In the genomic region with DNA sequence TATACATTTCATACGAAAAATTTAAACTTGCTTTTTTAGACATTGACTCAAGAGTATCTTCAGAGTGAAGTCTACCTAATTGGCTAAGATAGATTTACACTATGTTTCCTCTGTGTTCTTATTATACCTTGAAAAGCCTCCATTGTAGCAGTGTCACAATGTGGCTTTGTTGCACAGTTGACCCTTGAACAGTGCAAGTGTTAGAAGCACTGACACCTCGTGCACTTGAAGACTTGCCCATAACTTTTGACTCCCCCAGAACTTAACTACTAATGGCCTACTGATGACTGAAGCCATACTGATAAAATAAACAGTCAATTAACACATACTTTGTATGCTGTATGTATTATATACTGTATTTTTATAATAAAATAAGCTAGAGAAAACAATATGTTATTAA, we compare ENCODE assay signal across 1 cellular context.
TF ChIP-seq lines count a peak whose summit lies in the region.

No MANE protein-coding gene starts in this region.

TF ChIP-seq in IMR-90, 13 proteins besides CTCF, POLR2A, EP300 and RAD21 (continued from another document):
- TF ChIP-seq, protein P1, sequence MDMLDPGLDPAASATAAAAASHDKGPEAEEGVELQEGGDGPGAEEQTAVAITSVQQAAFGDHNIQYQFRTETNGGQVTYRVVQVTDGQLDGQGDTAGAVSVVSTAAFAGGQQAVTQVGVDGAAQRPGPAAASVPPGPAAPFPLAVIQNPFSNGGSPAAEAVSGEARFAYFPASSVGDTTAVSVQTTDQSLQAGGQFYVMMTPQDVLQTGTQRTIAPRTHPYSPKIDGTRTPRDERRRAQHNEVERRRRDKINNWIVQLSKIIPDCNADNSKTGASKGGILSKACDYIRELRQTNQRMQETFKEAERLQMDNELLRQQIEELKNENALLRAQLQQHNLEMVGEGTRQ (IDR thresholded peaks at IDR 0.05; ENCODE audit: low read depth, low read length): no peak
- TF ChIP-seq MAZ (IDR thresholded peaks at IDR 0.05; ENCODE audit: borderline replicate concordance, low read depth, low read length): no peak
- TF ChIP-seq BHLHE40 (IDR thresholded peaks at IDR 0.05; ENCODE audit: low read depth, low read length): no peak
- TF ChIP-seq CEBPB (IDR thresholded peaks at IDR 0.05; ENCODE audit: low read depth, low read length): no peak
- no peak for TF ChIP-seq SMC3 (IDR thresholded peaks at IDR 0.05; ENCODE audit: low read depth, low read length)
- no peak for TF ChIP-seq FOS (IDR thresholded peaks at IDR 0.05; ENCODE audit: low read depth, low read length)
